In genomic region chr4:27357283-27357682, GRCh38 we compare ENCODE assay signal across 9 cellular contexts.
DNase-seq lines count a peak whose midpoint lies in the region; FAIRE-seq and TF ChIP-seq lines count a peak whose summit lies in the region.
"Had no signal": no experiment of that assay in that cellular context is flagged by ENCODE, and none has a peak within 500 bp of the region (broad histone marks: within the 10 kb centered on the region; RNA-seq: fewer than 3 reads in every experiment).

No MANE protein-coding gene starts in this region.

- H3K27me3 ChIP-seq in CD8-positive, alpha-beta memory T cell (ENCODE audit: insufficient read depth, low read length, poor library complexity, severe bottlenecking), result no peaks in the 10 kb centered on the region

- peak; percentile 97 for FAIRE-seq in islet of Langerhans (lab: Jason Lieb, UNC)

- no peaks in the 10 kb centered on the region for H3K36me3 Mint-ChIP-seq in CD8-positive, alpha-beta memory T cell

- no peak overlapping the region for H3K4me3 Mint-ChIP-seq in CD8-positive, alpha-beta memory T cell

- H3K4me1 ChIP-seq in CD8-positive, alpha-beta memory T cell (ENCODE audit: insufficient read depth, low read length), result no peaks in the 10 kb centered on the region

- CTCF ChIA-PET in CD8-positive, alpha-beta memory T cell (lab: Charles Lee), result no interaction called here

- DNase-seq in AG09319 (ENCODE audit: extremely low read depth, low read depth) (no peak), HT-29 (ENCODE audit: low spot score) (peak; percentile 5), SW480 (ENCODE audit: low spot score) (peak; percentile 17), nucleus accumbens (lab: John Stamatoyannopoulos, UW) (no peak), dermis blood vessel endothelial cell (no peak), GM19240 (ENCODE audit: insufficient read length, low spot score) (no peak)
- DNase-seq in CD8-positive, alpha-beta memory T cell, result no peak
- DNase-seq: Calu3 had no signal

- H3K4me3 ChIP-seq in CD8-positive, alpha-beta memory T cell (ENCODE audit: low read length), result no peak overlapping the region

- no peak overlapping the region for H3K27ac Mint-ChIP-seq in CD8-positive, alpha-beta memory T cell

- H3K27me3 Mint-ChIP-seq in CD8-positive, alpha-beta memory T cell, result no peaks in the 10 kb centered on the region

- peaks cover 0 to 8% (median 3%) of the 10 kb centered on the region in 5 donors for H3K9me3 Mint-ChIP-seq in CD8-positive, alpha-beta memory T cell

- H3K4me1 Mint-ChIP-seq in CD8-positive, alpha-beta memory T cell, result no peaks in the 10 kb centered on the region

- H3K9me3 ChIP-seq in CD8-positive, alpha-beta memory T cell (ENCODE audit: low read length), result no peaks in the 10 kb centered on the region

- no peaks in the 10 kb centered on the region for H3K36me3 ChIP-seq in CD8-positive, alpha-beta memory T cell (ENCODE audit: insufficient read depth, low read length)

- TF ChIP-seq CTCF in AG09319 (IDR thresholded peaks at IDR 0.05; ENCODE audit: low read depth, low read length), result peak; percentile 35

- POLR2A ChIA-PET in CD8-positive, alpha-beta memory T cell (lab: Charles Lee), result no interaction called here

- H3K27ac ChIP-seq in CD8-positive, alpha-beta memory T cell (ENCODE audit: low read depth, low read length), result no peak overlapping the region

Comparison
In these comparisons a context has a peak if more than half of its experiments do, and no peak if none do; other contexts are left out.
1. DNase-seq: peak in HT-29 (single experiment) and SW480 (single experiment); none in AG09319 (single experiment), nucleus accumbens (0 of 56), dermis blood vessel endothelial cell (single experiment), CD8-positive, alpha-beta memory T cell (0 of 5) and GM19240 (single experiment).